20 cellular contexts compared by ENCODE assay signal in genomic region chr16:50402298-50402895, GRCh38. TPM values are rescaled to one million over a fixed set of nuclear protein-coding genes. Genes with fewer than 3 reads are reported as not detected.
DNase-seq lines count a peak whose midpoint lies in the region; ATAC-seq and TF ChIP-seq lines count a peak whose summit lies in the region.
"Had no signal": no experiment of that assay in that cellular context is flagged by ENCODE, and none has a peak within 500 bp of the region (broad histone marks: within the 10 kb centered on the region; RNA-seq: fewer than 3 reads in every experiment).

No MANE protein-coding gene starts in this region.

- H3K36me3 ChIP-seq in right atrium auricular region (no peaks in the 10 kb centered on the region), left ventricle myocardium inferior (no peaks in the 10 kb centered on the region), left lung (no peaks in the 10 kb centered on the region)
- H3K36me3 ChIP-seq: BLaER1 treated with 17β-estradiol and CSF1 and Interleukin-3, amounts not matched to agents 10 nM and 100 nM had no signal

- peak overlapping the region; percentile 3 for H3K27ac Mint-ChIP-seq in nephron progenitor cell
- peak overlapping the region; percentile 84 for H3K27ac Mint-ChIP-seq in stimulated activated effector memory CD8-positive, alpha-beta T cell treated with anti-CD3 and anti-CD28 coated beads, Interleukin-12 subunit alpha, Interleukin-12 subunit beta, amount 100 ng/mL, for 72 hours
- H3K27ac Mint-ChIP-seq: B cell had no signal

- H3K9me3 Mint-ChIP-seq in nephron progenitor cell = no peaks in the 10 kb centered on the region
- H3K9me3 Mint-ChIP-seq in stimulated activated effector memory CD8-positive, alpha-beta T cell treated with anti-CD3 and anti-CD28 coated beads, Interleukin-12 subunit alpha, Interleukin-12 subunit beta, amount 100 ng/mL, for 72 hours = no peaks in the 10 kb centered on the region
- H3K9me3 Mint-ChIP-seq: CD8-positive, alpha-beta memory T cell had no signal

- no peaks in the 10 kb centered on the region for H3K27me3 Mint-ChIP-seq in nephron progenitor cell (ENCODE audit: low read depth, poor library complexity)

- intact Hi-C loops in left ventricle myocardium inferior (cut with micrococcal nuclease) = no loop called here
- intact Hi-C loops in left lung (cut with DNase I) = no loop called here

- no peak for ATAC-seq in stimulated activated effector memory CD8-positive, alpha-beta T cell treated with anti-CD3 and anti-CD28 coated beads, Interleukin-12 subunit alpha, Interleukin-12 subunit beta, amount 100 ng/mL, for 72 hours
- no peak for ATAC-seq in SK-N-SH treated with all-trans-retinoic acid at 6 μM for 48 hours
- ATAC-seq in left lung = no peak
- ATAC-seq: GM12878 had no signal

- H3K9me3 ChIP-seq in right atrium auricular region (no peaks in the 10 kb centered on the region), left ventricle myocardium inferior (replicated peaks) (no peaks in the 10 kb centered on the region), left lung (no peaks in the 10 kb centered on the region)
- H3K9me3 ChIP-seq: BLaER1 treated with 17β-estradiol and CSF1 and Interleukin-3, amounts not matched to agents 10 nM and 100 nM had no signal

- TF ChIP-seq CTCF in right atrium auricular region (IDR thresholded peaks at IDR 0.05) (no peak), left ventricle myocardium inferior (IDR thresholded peaks at IDR 0.05; ENCODE audit: borderline replicate concordance) (no peak), nephron progenitor cell (IDR thresholded peaks at IDR 0.05) (no peak), left lung (IDR thresholded peaks at IDR 0.05) (no peak)

- no peak overlapping the region for H3K4me3 Mint-ChIP-seq in nephron progenitor cell
- no peak overlapping the region for H3K4me3 Mint-ChIP-seq in stimulated activated effector memory CD8-positive, alpha-beta T cell treated with anti-CD3 and anti-CD28 coated beads, Interleukin-12 subunit alpha, Interleukin-12 subunit beta, amount 100 ng/mL, for 72 hours
- H3K4me3 Mint-ChIP-seq: B cell; CD8-positive, alpha-beta memory T cell had no signal

- H3K27me3 ChIP-seq in right atrium auricular region (no peaks in the 10 kb centered on the region), left ventricle myocardium inferior (ENCODE audit: low read depth) (peaks cover 8% of the 10 kb centered on the region), left lung (no peaks in the 10 kb centered on the region)
- H3K27me3 ChIP-seq: BLaER1 treated with 17β-estradiol and CSF1 and Interleukin-3, amounts not matched to agents 10 nM and 100 nM had no signal

- H3K27ac ChIP-seq in right atrium auricular region = no peak overlapping the region
- no peak overlapping the region for H3K27ac ChIP-seq in left ventricle myocardium inferior (replicated peaks)
- H3K27ac ChIP-seq in left lung = no peak overlapping the region
- H3K27ac ChIP-seq: BLaER1 treated with 17β-estradiol and CSF1 and Interleukin-3, amounts not matched to agents 10 nM and 100 nM had no signal

- H3K4me1 ChIP-seq in right atrium auricular region (no peaks in the 10 kb centered on the region), left ventricle myocardium inferior (no peaks in the 10 kb centered on the region), left lung (no peaks in the 10 kb centered on the region)

- H3K36me3 Mint-ChIP-seq in nephron progenitor cell (ENCODE audit: low read depth) = no peaks in the 10 kb centered on the region
- H3K36me3 Mint-ChIP-seq in stimulated activated effector memory CD8-positive, alpha-beta T cell treated with anti-CD3 and anti-CD28 coated beads, Interleukin-12 subunit alpha, Interleukin-12 subunit beta, amount 100 ng/mL, for 72 hours = no peaks in the 10 kb centered on the region
- H3K36me3 Mint-ChIP-seq: CD8-positive, alpha-beta memory T cell had no signal

- H3K4me3 ChIP-seq in right atrium auricular region (no peak overlapping the region), left ventricle myocardium inferior (no peak overlapping the region), left lung (no peak overlapping the region)
- H3K4me3 ChIP-seq: BLaER1 treated with 17β-estradiol and CSF1 and Interleukin-3, amounts not matched to agents 10 nM and 100 nM; GM12878 had no signal

- DNase-seq in right atrium auricular region (ENCODE audit: low spot score) = peak; percentile 21
- DNase-seq in left ventricle myocardium inferior = no peak
- peak; percentile 32 for DNase-seq in islet precursor cell
- no peak for DNase-seq in nephron progenitor cell
- peak in 1 of 2 donors; percentile 37 for DNase-seq in stimulated activated effector memory CD8-positive, alpha-beta T cell treated with anti-CD3 and anti-CD28 coated beads, Interleukin-12 subunit alpha, Interleukin-12 subunit beta, amount 100 ng/mL, for 72 hours (ENCODE audit: low spot score in 2 of 2)
- no peak for DNase-seq in activated CD8-positive, alpha-beta memory T cell treated with anti-CD3 and anti-CD28 coated beads for 24 hours
- no peak for DNase-seq in left lung
- DNase-seq: 8988T; CD8-positive, alpha-beta memory T cell; COR-L47; DMS 273 treated with DMSO at 0.1 percent for 48 hours; DMS53; DND-41; EL; GOT3; H7 had no signal

- H3K4me1 Mint-ChIP-seq in nephron progenitor cell = peaks cover 9% of the 10 kb centered on the region
- no peaks in the 10 kb centered on the region for H3K4me1 Mint-ChIP-seq in stimulated activated effector memory CD8-positive, alpha-beta T cell treated with anti-CD3 and anti-CD28 coated beads, Interleukin-12 subunit alpha, Interleukin-12 subunit beta, amount 100 ng/mL, for 72 hours

TF ChIP-seq in SK-N-SH treated with all-trans-retinoic acid at 6 μM for 48 hours, 23 proteins besides CTCF, POLR2A, EP300 and RAD21:
- TF ChIP-seq TCF4 (CRISPR knock-in tag; IDR thresholded peaks at IDR 0.05; ENCODE audit: borderline replicate concordance) (no peak), CSDC2 (CRISPR knock-in tag; IDR thresholded peaks at IDR 0.05) (no peak), RARB (CRISPR knock-in tag; IDR thresholded peaks at IDR 0.05) (no peak), SNAI2 (CRISPR knock-in tag; IDR thresholded peaks at IDR 0.05) (no peak), ESRRG (CRISPR knock-in tag; IDR thresholded peaks at IDR 0.05) (no peak)
TF ChIP-seq in SK-N-SH treated with all-trans-retinoic acid at 6 μM for 48 hours: peak in this region for 0.

RNA-seq across cellular contexts. Expression of gene BRD7, which starts 33.6 kb away (rescaled TPM):
- total RNA-seq in right atrium auricular region = 10 to 100 TPM; 28.0 to 28.9 TPM
- 52.3 TPM for total RNA-seq in left ventricle myocardium inferior
- total RNA-seq in left lung = 10 to 100 TPM; 59.8 to 66.8 TPM

Comparison
In these comparisons a context has a peak if more than half of its experiments do, and no peak if none do; other contexts are left out.
1. DNase-seq: peak in right atrium auricular region (single experiment) and islet precursor cell (single experiment); none in left ventricle myocardium inferior (single experiment), nephron progenitor cell (single experiment), activated CD8-positive, alpha-beta memory T cell treated with anti-CD3 and anti-CD28 coated beads for 24 hours (single experiment) and left lung (0 of 2).